ENCODE assay signal across 8 cellular contexts in the genomic region with DNA sequence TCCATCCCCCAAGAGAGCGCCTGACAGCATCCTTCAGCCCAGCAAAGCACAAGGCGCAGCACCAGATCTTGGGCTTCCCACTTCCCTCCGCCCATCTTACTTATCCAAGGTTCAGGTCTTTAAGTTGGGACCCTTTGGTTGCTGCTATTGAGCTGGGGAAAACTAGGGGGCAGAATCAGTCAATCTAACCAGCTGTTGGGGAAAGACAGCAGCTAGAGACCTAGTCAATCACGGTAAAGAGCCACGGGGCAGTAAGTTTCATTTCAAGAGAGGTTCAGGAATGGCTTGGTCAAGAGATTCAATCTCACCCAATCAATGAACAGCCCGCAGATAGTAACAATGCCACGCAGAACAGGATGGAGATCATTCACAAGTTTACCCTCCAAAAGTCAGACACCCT. TPM values are rescaled to one million over a fixed set of nuclear protein-coding genes. Genes with fewer than 3 reads are reported as not detected.
DNase-seq lines count a peak whose midpoint lies in the region; ATAC-seq and TF ChIP-seq lines count a peak whose summit lies in the region.

No MANE protein-coding gene starts in this region.

- H3K27ac Mint-ChIP-seq in CD14-positive monocyte (no peak overlapping the region), chondrocyte (ENCODE audit: unreplicated experiment) (no peak overlapping the region)
- no peak overlapping the region for H3K27ac Mint-ChIP-seq in naive thymus-derived CD8-positive, alpha-beta T cell

- peak overlapping the region; percentile 82 for H3K9ac ChIP-seq in HUES6 (ENCODE audit: low read length)

- ATAC-seq in naive thymus-derived CD8-positive, alpha-beta T cell = no peak
- ATAC-seq in GM19035 (IDR thresholded peaks at IDR 0.05; ENCODE audit: unreplicated experiment) = no peak

- H3K4me3 Mint-ChIP-seq in CD14-positive monocyte (peak overlapping the region; percentile 81 to 88), chondrocyte (ENCODE audit: unreplicated experiment) (peak overlapping the region; percentile 77)
- H3K4me3 Mint-ChIP-seq in naive thymus-derived CD8-positive, alpha-beta T cell = peak overlapping the region; percentile 61 to 93 (median 80)

- H3K27me3 Mint-ChIP-seq in CD14-positive monocyte (ENCODE audit: low read depth in 3 of 3) = peaks cover 22 to 41% (median 27%) of the 10 kb centered on the region in 3 donors
- peaks cover 12% of the 10 kb centered on the region for H3K27me3 Mint-ChIP-seq in chondrocyte (ENCODE audit: low read depth)
- peaks cover 36 to 72% (median 43%) of the 10 kb centered on the region in 5 donors for H3K27me3 Mint-ChIP-seq in naive thymus-derived CD8-positive, alpha-beta T cell

- H3K27ac ChIP-seq in HUES6 (ENCODE audit: low read depth, low read length) = no peak overlapping the region

- TF ChIP-seq CTCF in CD14-positive monocyte (IDR thresholded peaks at IDR 0.05) (no peak), chondrocyte (IDR thresholded peaks at IDR 0.05) (no peak)

- intact Hi-C loops in CD14-positive monocyte (cut with micrococcal nuclease) = loop anchor here (5.0 to 10.0 kb wide), 8 partner anchors 49 to 491 kb away; partner anchors contain the start of gene NAT10 (in 1 of the 2)

- DNase-seq in CD14-positive monocyte (ENCODE audit: low spot score) (no peak), chondrocyte (ENCODE audit: low spot score) (no peak), NCI-H526 treated with DMSO at 0.1 percent for 48 hours (lab: John Stamatoyannopoulos, UW) (no peak), putamen (ENCODE audit: low spot score) (no peak), midbrain (lab: John Stamatoyannopoulos, UW) (no peak)
- DNase-seq in naive thymus-derived CD8-positive, alpha-beta T cell = no peak

- H3K4me1 ChIP-seq in HUES6 (ENCODE audit: control insufficient read depth, insufficient read depth, low read length) = peaks cover 14% of the 10 kb centered on the region

- peaks cover 28% of the 10 kb centered on the region for H3K27me3 ChIP-seq in HUES6 (ENCODE audit: control insufficient read depth, insufficient read depth, low read length)

- H3K36me3 ChIP-seq in HUES6 (ENCODE audit: control insufficient read depth, insufficient read depth, low read length) = no peaks in the 10 kb centered on the region

- H3K4me3 ChIP-seq in HUES6 (ENCODE audit: low read depth, low read length) = peak overlapping the region; percentile 81

- H3K9me3 ChIP-seq in HUES6 (ENCODE audit: control insufficient read depth, insufficient read depth, low read depth, low read length) = no peaks in the 10 kb centered on the region

- H3K9me3 Mint-ChIP-seq in CD14-positive monocyte (peaks cover 0 to 4% (median 0%) of the 10 kb centered on the region in 7 donors), chondrocyte (ENCODE audit: low read depth) (no peaks in the 10 kb centered on the region)
- H3K9me3 Mint-ChIP-seq in naive thymus-derived CD8-positive, alpha-beta T cell = no peaks in the 10 kb centered on the region

- POLR2A ChIA-PET in naive thymus-derived CD8-positive, alpha-beta T cell (lab: Charles Lee) = interaction anchor here (0.6 to 3.8 kb wide), 3 partner anchors 16 to 182 kb away, joined by 3 to 30 read pairs (median 3); no protein-coding TSS in a partner anchor

- peaks cover 8 to 20% of the 10 kb centered on the region in 2 donors for H3K36me3 Mint-ChIP-seq in CD14-positive monocyte
- H3K36me3 Mint-ChIP-seq in chondrocyte (ENCODE audit: low read depth) = peaks cover 1% of the 10 kb centered on the region
- H3K36me3 Mint-ChIP-seq in naive thymus-derived CD8-positive, alpha-beta T cell = no peaks in the 10 kb centered on the region

- peaks cover 39% of the 10 kb centered on the region for H3K4me1 Mint-ChIP-seq in CD14-positive monocyte
- H3K4me1 Mint-ChIP-seq in chondrocyte (ENCODE audit: low read depth) = peaks cover 33% of the 10 kb centered on the region
- H3K4me1 Mint-ChIP-seq in naive thymus-derived CD8-positive, alpha-beta T cell = peaks cover 15 to 34% (median 24%) of the 10 kb centered on the region in 4 donors

RNA-seq across cellular contexts. Expression of gene ABTB2, which starts 1.7 kb away (rescaled TPM):
- under 1 TPM; 0.25 to 0.26 TPM for polyA plus RNA-seq in CD14-positive monocyte
- 2.2 to 3.1 TPM (median 3.1 TPM) in 3 replicates for total RNA-seq in chondrocyte
- under 1 TPM; 0.69 to 0.81 TPM for total RNA-seq in naive thymus-derived CD8-positive, alpha-beta T cell
- polyA plus RNA-seq in naive thymus-derived CD8-positive, alpha-beta T cell = under 1 TPM in 1 of 3 donors, not detected in 2; 0.05 TPM
